Comparison of ENCODE assay signal across 2 cellular contexts in the genomic region with DNA sequence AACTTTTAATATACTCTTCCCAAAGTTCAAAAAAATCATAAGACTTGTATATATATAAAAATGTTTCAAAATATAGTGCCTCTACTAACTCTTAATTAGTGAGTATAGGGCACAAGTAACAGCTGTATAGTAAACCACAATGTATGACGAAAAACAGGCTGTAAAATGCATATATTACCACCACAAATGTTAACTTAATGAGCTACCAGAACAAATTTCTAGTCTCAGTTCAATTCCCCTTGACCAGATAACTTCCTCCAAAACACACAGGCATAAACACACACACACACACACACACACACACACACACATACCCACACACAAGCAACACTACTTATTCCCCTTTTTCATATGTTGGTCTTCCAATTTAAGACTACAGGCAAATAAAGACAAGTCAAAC.
TF ChIP-seq lines count a peak whose summit lies in the region.

No MANE protein-coding gene starts in this region.

TF ChIP-seq in SK-N-SH, 30 proteins besides CTCF, POLR2A, EP300 and RAD21 (continued from another document):
- TF ChIP-seq RFX5 (IDR thresholded peaks at IDR 0.05; ENCODE audit: low read length) (no peak), NRF1 (IDR thresholded peaks at IDR 0.05; ENCODE audit: low read depth, low read length) (no peak), FOSL2 (IDR thresholded peaks at IDR 0.05; ENCODE audit: borderline replicate concordance, low read depth) (no peak), POLR2AphosphoS5 (IDR thresholded peaks at IDR 0.05; ENCODE audit: low read depth, low read length) (no peak), MXI1 (IDR thresholded peaks at IDR 0.05; ENCODE audit: low read depth, low read length) (no peak), YY1 (IDR thresholded peaks at IDR 0.05; ENCODE audit: low read depth) (no peak), SIN3A (IDR thresholded peaks at IDR 0.05; ENCODE audit: borderline replicate concordance, low read depth, low read length) (no peak), CHD2 (IDR thresholded peaks at IDR 0.05; ENCODE audit: low read length, partially characterized antibody) (no peak), ELF1 (IDR thresholded peaks at IDR 0.05) (no peak)
- TF ChIP-seq, protein P1, sequence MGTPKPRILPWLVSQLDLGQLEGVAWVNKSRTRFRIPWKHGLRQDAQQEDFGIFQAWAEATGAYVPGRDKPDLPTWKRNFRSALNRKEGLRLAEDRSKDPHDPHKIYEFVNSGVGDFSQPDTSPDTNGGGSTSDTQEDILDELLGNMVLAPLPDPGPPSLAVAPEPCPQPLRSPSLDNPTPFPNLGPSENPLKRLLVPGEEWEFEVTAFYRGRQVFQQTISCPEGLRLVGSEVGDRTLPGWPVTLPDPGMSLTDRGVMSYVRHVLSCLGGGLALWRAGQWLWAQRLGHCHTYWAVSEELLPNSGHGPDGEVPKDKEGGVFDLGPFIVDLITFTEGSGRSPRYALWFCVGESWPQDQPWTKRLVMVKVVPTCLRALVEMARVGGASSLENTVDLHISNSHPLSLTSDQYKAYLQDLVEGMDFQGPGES (IDR thresholded peaks at IDR 0.05; ENCODE audit: low read depth, low read length): no peak
- TF ChIP-seq, protein P2, sequence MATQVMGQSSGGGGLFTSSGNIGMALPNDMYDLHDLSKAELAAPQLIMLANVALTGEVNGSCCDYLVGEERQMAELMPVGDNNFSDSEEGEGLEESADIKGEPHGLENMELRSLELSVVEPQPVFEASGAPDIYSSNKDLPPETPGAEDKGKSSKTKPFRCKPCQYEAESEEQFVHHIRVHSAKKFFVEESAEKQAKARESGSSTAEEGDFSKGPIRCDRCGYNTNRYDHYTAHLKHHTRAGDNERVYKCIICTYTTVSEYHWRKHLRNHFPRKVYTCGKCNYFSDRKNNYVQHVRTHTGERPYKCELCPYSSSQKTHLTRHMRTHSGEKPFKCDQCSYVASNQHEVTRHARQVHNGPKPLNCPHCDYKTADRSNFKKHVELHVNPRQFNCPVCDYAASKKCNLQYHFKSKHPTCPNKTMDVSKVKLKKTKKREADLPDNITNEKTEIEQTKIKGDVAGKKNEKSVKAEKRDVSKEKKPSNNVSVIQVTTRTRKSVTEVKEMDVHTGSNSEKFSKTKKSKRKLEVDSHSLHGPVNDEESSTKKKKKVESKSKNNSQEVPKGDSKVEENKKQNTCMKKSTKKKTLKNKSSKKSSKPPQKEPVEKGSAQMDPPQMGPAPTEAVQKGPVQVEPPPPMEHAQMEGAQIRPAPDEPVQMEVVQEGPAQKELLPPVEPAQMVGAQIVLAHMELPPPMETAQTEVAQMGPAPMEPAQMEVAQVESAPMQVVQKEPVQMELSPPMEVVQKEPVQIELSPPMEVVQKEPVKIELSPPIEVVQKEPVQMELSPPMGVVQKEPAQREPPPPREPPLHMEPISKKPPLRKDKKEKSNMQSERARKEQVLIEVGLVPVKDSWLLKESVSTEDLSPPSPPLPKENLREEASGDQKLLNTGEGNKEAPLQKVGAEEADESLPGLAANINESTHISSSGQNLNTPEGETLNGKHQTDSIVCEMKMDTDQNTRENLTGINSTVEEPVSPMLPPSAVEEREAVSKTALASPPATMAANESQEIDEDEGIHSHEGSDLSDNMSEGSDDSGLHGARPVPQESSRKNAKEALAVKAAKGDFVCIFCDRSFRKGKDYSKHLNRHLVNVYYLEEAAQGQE (IDR thresholded peaks at IDR 0.05; ENCODE audit: low read depth, low read length): no peak
- TF ChIP-seq, protein P3, sequence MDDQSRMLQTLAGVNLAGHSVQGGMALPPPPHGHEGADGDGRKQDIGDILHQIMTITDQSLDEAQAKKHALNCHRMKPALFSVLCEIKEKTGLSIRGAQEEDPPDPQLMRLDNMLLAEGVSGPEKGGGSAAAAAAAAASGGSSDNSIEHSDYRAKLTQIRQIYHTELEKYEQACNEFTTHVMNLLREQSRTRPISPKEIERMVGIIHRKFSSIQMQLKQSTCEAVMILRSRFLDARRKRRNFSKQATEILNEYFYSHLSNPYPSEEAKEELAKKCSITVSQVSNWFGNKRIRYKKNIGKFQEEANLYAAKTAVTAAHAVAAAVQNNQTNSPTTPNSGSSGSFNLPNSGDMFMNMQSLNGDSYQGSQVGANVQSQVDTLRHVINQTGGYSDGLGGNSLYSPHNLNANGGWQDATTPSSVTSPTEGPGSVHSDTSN (IDR thresholded peaks at IDR 0.05): no peak
TF ChIP-seq in SK-N-SH: peak in this region for 0.

TF ChIP-seq in SK-N-SH treated with all-trans-retinoic acid at 6 μM for 48 hours, 23 proteins besides CTCF, POLR2A, EP300 and RAD21 (continued from another document):
- TF ChIP-seq ZNF565 (CRISPR knock-in tag; conservative IDR thresholded peaks at IDR 0.05; ENCODE audit: low read depth): no peak
- TF ChIP-seq ISL1 (CRISPR knock-in tag; IDR thresholded peaks at IDR 0.05): no peak
- no peak for TF ChIP-seq CSDC2 (CRISPR knock-in tag; IDR thresholded peaks at IDR 0.05)
- no peak for TF ChIP-seq OSR1 (CRISPR knock-in tag; IDR thresholded peaks at IDR 0.05)
- TF ChIP-seq TOX (CRISPR knock-in tag; IDR thresholded peaks at IDR 0.05; ENCODE audit: borderline replicate concordance): no peak
- TF ChIP-seq ARNTL (CRISPR knock-in tag; IDR thresholded peaks at IDR 0.05; ENCODE audit: borderline replicate concordance, low read depth): no peak
- TF ChIP-seq RARB (CRISPR knock-in tag; IDR thresholded peaks at IDR 0.05): no peak
- TF ChIP-seq ZFP30 (CRISPR knock-in tag; IDR thresholded peaks at IDR 0.05): no peak
- TF ChIP-seq, protein P4, sequence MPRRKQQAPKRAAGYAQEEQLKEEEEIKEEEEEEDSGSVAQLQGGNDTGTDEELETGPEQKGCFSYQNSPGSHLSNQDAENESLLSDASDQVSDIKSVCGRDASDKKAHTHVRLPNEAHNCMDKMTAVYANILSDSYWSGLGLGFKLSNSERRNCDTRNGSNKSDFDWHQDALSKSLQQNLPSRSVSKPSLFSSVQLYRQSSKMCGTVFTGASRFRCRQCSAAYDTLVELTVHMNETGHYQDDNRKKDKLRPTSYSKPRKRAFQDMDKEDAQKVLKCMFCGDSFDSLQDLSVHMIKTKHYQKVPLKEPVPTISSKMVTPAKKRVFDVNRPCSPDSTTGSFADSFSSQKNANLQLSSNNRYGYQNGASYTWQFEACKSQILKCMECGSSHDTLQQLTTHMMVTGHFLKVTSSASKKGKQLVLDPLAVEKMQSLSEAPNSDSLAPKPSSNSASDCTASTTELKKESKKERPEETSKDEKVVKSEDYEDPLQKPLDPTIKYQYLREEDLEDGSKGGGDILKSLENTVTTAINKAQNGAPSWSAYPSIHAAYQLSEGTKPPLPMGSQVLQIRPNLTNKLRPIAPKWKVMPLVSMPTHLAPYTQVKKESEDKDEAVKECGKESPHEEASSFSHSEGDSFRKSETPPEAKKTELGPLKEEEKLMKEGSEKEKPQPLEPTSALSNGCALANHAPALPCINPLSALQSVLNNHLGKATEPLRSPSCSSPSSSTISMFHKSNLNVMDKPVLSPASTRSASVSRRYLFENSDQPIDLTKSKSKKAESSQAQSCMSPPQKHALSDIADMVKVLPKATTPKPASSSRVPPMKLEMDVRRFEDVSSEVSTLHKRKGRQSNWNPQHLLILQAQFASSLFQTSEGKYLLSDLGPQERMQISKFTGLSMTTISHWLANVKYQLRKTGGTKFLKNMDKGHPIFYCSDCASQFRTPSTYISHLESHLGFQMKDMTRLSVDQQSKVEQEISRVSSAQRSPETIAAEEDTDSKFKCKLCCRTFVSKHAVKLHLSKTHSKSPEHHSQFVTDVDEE (CRISPR knock-in tag; IDR thresholded peaks at IDR 0.05): no peak
- TF ChIP-seq TCF4 (CRISPR knock-in tag; IDR thresholded peaks at IDR 0.05; ENCODE audit: borderline replicate concordance): no peak
- TF ChIP-seq, protein P5, sequence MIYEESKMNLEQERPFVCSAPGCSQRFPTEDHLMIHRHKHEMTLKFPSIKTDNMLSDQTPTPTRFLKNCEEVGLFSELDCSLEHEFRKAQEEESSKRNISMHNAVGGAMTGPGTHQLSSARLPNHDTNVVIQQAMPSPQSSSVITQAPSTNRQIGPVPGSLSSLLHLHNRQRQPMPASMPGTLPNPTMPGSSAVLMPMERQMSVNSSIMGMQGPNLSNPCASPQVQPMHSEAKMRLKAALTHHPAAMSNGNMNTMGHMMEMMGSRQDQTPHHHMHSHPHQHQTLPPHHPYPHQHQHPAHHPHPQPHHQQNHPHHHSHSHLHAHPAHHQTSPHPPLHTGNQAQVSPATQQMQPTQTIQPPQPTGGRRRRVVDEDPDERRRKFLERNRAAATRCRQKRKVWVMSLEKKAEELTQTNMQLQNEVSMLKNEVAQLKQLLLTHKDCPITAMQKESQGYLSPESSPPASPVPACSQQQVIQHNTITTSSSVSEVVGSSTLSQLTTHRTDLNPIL (CRISPR knock-in tag; IDR thresholded peaks at IDR 0.05; ENCODE audit: low read depth): no peak
- TF ChIP-seq, protein P6, sequence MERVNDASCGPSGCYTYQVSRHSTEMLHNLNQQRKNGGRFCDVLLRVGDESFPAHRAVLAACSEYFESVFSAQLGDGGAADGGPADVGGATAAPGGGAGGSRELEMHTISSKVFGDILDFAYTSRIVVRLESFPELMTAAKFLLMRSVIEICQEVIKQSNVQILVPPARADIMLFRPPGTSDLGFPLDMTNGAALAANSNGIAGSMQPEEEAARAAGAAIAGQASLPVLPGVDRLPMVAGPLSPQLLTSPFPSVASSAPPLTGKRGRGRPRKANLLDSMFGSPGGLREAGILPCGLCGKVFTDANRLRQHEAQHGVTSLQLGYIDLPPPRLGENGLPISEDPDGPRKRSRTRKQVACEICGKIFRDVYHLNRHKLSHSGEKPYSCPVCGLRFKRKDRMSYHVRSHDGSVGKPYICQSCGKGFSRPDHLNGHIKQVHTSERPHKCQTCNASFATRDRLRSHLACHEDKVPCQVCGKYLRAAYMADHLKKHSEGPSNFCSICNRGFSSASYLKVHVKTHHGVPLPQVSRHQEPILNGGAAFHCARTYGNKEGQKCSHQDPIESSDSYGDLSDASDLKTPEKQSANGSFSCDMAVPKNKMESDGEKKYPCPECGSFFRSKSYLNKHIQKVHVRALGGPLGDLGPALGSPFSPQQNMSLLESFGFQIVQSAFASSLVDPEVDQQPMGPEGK (CRISPR knock-in tag; IDR thresholded peaks at IDR 0.05; ENCODE audit: borderline replicate concordance): no peak
